Comparison of ENCODE assay signal across 1 cellular context in the genomic region with DNA sequence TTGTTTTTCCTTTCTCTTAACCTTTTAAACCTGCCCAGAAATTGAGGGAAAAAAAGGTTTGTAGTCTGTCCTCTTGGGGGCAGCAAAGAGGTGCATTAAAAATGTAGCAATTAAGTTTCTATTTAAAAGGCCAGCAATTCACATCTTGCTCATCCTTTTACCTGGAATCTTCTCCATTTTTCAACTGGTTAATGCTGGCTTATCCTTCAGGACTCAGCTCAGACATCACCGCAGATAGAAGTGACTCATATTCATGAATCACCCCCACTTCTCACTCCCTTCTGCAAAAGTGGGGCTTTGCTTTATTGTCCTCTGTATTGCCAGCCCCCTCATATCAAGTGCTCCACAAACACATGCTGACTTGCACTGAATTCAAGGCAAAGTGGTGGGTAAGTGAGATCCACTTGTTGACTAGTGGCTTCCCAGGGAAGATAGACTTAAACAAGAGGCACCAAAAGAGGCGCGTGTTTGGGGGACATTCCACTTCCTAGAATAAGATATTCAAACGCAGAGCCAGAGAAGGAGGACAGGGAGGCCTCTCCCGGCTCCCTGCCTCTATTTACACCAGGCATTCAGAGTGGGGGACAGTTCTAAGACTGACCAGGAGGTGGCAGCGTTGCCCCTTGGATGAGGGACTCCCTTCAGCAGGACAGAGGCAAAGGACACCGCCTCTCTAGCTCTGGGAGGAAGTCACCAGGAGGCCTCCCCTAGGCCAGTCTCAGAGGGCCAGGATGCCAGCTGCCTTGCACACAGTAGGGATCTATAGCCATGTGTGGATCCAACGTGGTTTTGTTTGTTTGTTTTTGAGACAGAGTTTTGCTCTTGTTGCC.
TF ChIP-seq lines count a peak whose summit lies in the region.

No MANE protein-coding gene starts in this region.

TF ChIP-seq in HepG2, 621 proteins besides CTCF, POLR2A, EP300 and RAD21 (continued from another document and continues in another):
- 0 out of 2 replicates have a peak, but pooled peaks have one; percentile 29 for TF ChIP-seq ZBTB26 (CRISPR knock-in tag; IDR thresholded peaks at IDR 0.05; ENCODE audit: borderline replicate concordance)
- no peak for TF ChIP-seq KDM3A (CRISPR knock-in tag; IDR thresholded peaks at IDR 0.05; ENCODE audit: low read depth)
- TF ChIP-seq, protein P1, sequence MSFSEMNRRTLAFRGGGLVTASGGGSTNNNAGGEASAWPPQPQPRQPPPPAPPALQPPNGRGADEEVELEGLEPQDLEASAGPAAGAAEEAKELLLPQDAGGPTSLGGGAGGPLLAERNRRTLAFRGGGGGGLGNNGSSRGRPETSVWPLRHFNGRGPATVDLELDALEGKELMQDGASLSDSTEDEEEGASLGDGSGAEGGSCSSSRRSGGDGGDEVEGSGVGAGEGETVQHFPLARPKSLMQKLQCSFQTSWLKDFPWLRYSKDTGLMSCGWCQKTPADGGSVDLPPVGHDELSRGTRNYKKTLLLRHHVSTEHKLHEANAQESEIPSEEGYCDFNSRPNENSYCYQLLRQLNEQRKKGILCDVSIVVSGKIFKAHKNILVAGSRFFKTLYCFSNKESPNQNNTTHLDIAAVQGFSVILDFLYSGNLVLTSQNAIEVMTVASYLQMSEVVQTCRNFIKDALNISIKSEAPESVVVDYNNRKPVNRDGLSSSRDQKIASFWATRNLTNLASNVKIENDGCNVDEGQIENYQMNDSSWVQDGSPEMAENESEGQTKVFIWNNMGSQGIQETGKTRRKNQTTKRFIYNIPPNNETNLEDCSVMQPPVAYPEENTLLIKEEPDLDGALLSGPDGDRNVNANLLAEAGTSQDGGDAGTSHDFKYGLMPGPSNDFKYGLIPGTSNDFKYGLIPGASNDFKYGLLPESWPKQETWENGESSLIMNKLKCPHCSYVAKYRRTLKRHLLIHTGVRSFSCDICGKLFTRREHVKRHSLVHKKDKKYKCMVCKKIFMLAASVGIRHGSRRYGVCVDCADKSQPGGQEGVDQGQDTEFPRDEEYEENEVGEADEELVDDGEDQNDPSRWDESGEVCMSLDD (CRISPR knock-in tag; IDR thresholded peaks at IDR 0.05; ENCODE audit: borderline replicate concordance): no peak
- TF ChIP-seq, protein P2, sequence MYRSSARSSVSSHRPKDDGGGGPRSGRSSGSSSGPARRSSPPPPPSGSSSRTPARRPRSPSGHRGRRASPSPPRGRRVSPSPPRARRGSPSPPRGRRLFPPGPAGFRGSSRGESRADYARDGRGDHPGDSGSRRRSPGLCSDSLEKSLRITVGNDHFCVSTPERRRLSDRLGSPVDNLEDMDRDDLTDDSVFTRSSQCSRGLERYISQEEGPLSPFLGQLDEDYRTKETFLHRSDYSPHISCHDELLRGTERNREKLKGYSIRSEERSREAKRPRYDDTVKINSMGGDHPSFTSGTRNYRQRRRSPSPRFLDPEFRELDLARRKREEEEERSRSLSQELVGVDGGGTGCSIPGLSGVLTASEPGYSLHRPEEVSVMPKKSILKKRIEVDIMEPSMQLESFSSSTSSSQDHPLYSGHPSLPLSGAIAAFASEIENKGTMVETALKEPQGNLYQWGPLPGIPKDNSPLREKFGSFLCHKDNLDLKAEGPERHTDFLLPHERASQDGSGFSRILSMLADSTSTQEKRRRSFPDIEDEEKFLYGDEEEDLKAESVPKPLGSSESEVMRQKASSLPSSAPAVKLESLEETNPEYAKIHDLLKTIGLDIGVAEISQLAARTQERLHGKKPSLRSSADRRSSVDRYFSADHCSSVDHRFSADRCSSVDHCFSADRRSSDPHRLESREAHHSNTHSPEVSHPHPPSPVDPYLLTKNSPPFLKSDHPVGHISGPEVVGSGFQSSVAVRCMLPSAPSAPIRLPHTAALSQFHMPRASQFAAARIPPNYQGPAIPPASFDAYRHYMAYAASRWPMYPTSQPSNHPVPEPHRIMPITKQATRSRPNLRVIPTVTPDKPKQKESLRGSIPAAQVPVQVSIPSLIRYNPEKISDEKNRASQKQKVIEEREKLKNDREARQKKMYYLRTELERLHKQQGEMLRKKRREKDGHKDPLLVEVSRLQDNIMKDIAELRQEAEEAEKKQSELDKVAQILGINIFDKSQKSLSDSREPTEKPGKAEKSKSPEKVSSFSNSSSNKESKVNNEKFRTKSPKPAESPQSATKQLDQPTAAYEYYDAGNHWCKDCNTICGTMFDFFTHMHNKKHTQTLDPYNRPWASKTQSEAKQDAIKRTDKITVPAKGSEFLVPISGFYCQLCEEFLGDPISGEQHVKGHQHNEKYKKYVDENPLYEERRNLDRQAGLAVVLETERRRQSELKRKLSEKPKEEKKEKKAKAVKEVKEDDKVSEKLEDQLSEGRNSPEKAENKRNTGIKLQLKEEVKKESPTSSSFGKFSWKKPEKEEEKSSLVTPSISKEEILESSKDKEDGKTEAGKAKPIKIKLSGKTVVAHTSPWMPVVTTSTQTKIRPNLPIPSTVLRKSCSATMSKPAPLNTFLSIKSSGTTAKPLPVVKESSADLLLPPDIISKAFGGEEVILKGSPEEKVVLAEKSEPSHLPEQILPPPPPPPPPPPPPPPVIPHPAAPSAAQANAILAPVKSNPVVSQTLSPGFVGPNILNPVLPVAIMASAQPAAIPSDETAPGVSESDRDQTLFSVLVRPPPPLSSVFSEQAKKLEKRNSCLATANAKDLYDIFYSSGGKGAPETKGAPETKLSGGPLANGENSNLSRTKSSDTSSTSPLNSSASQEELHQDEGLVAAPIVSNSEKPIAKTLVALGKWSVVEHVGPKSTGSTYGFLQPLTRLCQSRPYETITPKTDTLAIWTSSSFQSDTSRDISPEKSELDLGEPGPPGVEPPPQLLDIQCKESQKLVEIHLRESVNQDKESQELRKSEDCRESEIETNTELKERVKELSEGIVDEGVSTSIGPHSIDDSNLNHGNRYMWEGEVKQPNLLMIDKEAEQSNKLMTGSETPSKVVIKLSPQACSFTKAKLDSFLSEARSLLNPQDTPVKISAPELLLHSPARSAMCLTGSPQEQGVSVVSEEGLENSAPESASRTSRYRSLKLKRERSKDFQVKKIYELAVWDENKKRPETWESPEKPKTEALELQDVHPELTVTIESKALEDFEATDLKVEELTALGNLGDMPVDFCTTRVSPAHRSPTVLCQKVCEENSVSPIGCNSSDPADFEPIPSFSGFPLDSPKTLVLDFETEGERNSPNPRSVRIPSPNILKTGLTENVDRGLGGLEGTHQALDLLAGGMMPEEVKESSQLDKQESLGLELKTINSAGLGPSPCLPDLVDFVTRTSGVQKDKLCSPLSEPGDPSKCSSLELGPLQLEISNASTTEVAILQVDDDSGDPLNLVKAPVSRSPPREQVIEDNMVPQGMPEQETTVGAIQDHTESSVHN (CRISPR knock-in tag; IDR thresholded peaks at IDR 0.05): no peak
- TF ChIP-seq MAFG (CRISPR knock-in tag; IDR thresholded peaks at IDR 0.05): no peak
- no peak for TF ChIP-seq ZBTB38 (CRISPR knock-in tag; IDR thresholded peaks at IDR 0.05)
- no peak for TF ChIP-seq RARG (CRISPR knock-in tag; IDR thresholded peaks at IDR 0.05; ENCODE audit: low read depth)
- TF ChIP-seq HOXD1 (CRISPR knock-in tag; IDR thresholded peaks at IDR 0.05): no peak
- no peak for TF ChIP-seq GPBP1L1 (CRISPR knock-in tag; IDR thresholded peaks at IDR 0.05)
- no peak for TF ChIP-seq SNAPC5 (CRISPR knock-in tag; IDR thresholded peaks at IDR 0.05; ENCODE audit: borderline replicate concordance)
- TF ChIP-seq ZBTB20 (CRISPR knock-in tag; IDR thresholded peaks at IDR 0.05; ENCODE audit: borderline replicate concordance, low read depth): no peak
- no peak for TF ChIP-seq SP140L (CRISPR knock-in tag; IDR thresholded peaks at IDR 0.05; ENCODE audit: borderline replicate concordance)
- no peak for TF ChIP-seq ATAD3A (CRISPR knock-in tag; IDR thresholded peaks at IDR 0.05)
- no peak for TF ChIP-seq SMARCE1 (IDR thresholded peaks at IDR 0.05; ENCODE audit: borderline replicate concordance)
- no peak for TF ChIP-seq ZNF709 (CRISPR knock-in tag; IDR thresholded peaks at IDR 0.05)
- TF ChIP-seq ZIK1 (CRISPR knock-in tag; IDR thresholded peaks at IDR 0.05; ENCODE audit: borderline replicate concordance, low read depth): no peak
- no peak for TF ChIP-seq ZNF441 (CRISPR knock-in tag; IDR thresholded peaks at IDR 0.05; ENCODE audit: borderline replicate concordance)
- no peak for TF ChIP-seq PHB2 (IDR thresholded peaks at IDR 0.05; ENCODE audit: partially characterized antibody)
- TF ChIP-seq HNRNPUL1 (IDR thresholded peaks at IDR 0.05; ENCODE audit: low read depth, low read length): no peak
- TF ChIP-seq KIAA2018 (CRISPR knock-in tag; IDR thresholded peaks at IDR 0.05; ENCODE audit: borderline replicate concordance): no peak
- TF ChIP-seq TCF12 (IDR thresholded peaks at IDR 0.05): no peak
- TF ChIP-seq TCF12 (CRISPR knock-in tag; IDR thresholded peaks at IDR 0.05): no peak
- no peak for TF ChIP-seq ZNF660 (CRISPR knock-in tag; IDR thresholded peaks at IDR 0.05; ENCODE audit: borderline replicate concordance, low read depth)
- no peak for TF ChIP-seq ZMYM2 (CRISPR knock-in tag; IDR thresholded peaks at IDR 0.05)
- TF ChIP-seq NRL (CRISPR knock-in tag; IDR thresholded peaks at IDR 0.05; ENCODE audit: borderline replicate concordance): no peak
- TF ChIP-seq ZNF781 (CRISPR knock-in tag; IDR thresholded peaks at IDR 0.05; ENCODE audit: borderline replicate concordance, not compliant biosample characterization): peak; percentile 39
- no peak for TF ChIP-seq PCBP1 (IDR thresholded peaks at IDR 0.05; ENCODE audit: borderline replicate concordance, low read depth, low read length)
- no peak for TF ChIP-seq THRA (CRISPR knock-in tag; IDR thresholded peaks at IDR 0.05; ENCODE audit: borderline replicate concordance)
- TF ChIP-seq SRF (IDR thresholded peaks at IDR 0.05; ENCODE audit: low read depth, low read length): no peak
